ENCODE assay signal across 1 cellular context in genomic region chr11:14373941-14374646, GRCh38.
TF ChIP-seq lines count a peak whose summit lies in the region.

No MANE protein-coding gene starts in this region.

TF ChIP-seq in endothelial cell of umbilical vein, 7 proteins besides CTCF, POLR2A, EP300 and RAD21:
- TF ChIP-seq POLR2AphosphoS5 (IDR thresholded peaks at IDR 0.05; ENCODE audit: insufficient read depth, low read depth, low read length) (no peak), GATA2 (IDR thresholded peaks at IDR 0.05; ENCODE audit: insufficient read depth, insufficient read length, low read depth, low read length) (no peak), EZH2 (IDR thresholded peaks at IDR 0.05; ENCODE audit: borderline replicate concordance, low read depth, low read length, severe bottlenecking) (no peak), JUN (IDR thresholded peaks at IDR 0.05; ENCODE audit: borderline replicate concordance, insufficient read depth, insufficient read length, low read depth) (no peak), MYC (IDR thresholded peaks at IDR 0.05; ENCODE audit: low read depth, low read length) (no peak), MAX (IDR thresholded peaks at IDR 0.05; ENCODE audit: insufficient read depth, insufficient read length) (no peak), FOS (IDR thresholded peaks at IDR 0.05; ENCODE audit: borderline replicate concordance, insufficient read depth, low read length) (no peak)
